Comparison of ENCODE assay signal across 22 cellular contexts in genomic region chr4:184819786-184820185, GRCh38. TPM values are rescaled to one million over a fixed set of nuclear protein-coding genes. Genes with fewer than 3 reads are reported as not detected.
DNase-seq lines count a peak whose midpoint lies in the region; ATAC-seq and TF ChIP-seq lines count a peak whose summit lies in the region.
"Had no signal": no experiment of that assay in that cellular context is flagged by ENCODE, and none has a peak within 500 bp of the region (broad histone marks: within the 10 kb centered on the region; RNA-seq: fewer than 3 reads in every experiment).

No MANE protein-coding gene starts in this region.

- TF ChIP-seq POLR2A in prostate gland (IDR thresholded peaks at IDR 0.05): no peak

- no peaks in the 10 kb centered on the region for H3K9me3 Mint-ChIP-seq in dendritic cell treated with granulocyte-macrophage colony-stimulating factor and Interleukin-4, amounts not matched to agents 40 ng/mL and 50 ng/mL, for 4 days
- H3K9me3 Mint-ChIP-seq: activated naive CD4-positive, alpha-beta T cell treated with anti-CD3 and anti-CD28 coated beads, Interleukin-2, amount 50 U/mL, for 24 hours had no signal

- WGBS in prostate gland: 74% methylated on average over 6 of the region's 6 CpGs

- H3K27ac ChIP-seq in HL-60 (replicated peaks) (peak overlapping the region; percentile 39), prostate gland (peak overlapping the region; percentile 48 to 56)
- H3K27ac ChIP-seq: ascending aorta, C4-2B, epithelial cell of prostate, SK-N-MC, uterus, VCaP had no signal

- peaks cover 5% of the 10 kb centered on the region for H3K4me1 ChIP-seq in prostate gland (replicated peaks)
- H3K4me1 ChIP-seq: uterus had no signal

- H3K27ac Mint-ChIP-seq in dendritic cell treated with granulocyte-macrophage colony-stimulating factor and Interleukin-4, amounts not matched to agents 40 ng/mL and 50 ng/mL, for 4 days: peak overlapping the region; percentile 81
- H3K27ac Mint-ChIP-seq: activated naive CD4-positive, alpha-beta T cell treated with anti-CD3 and anti-CD28 coated beads, Interleukin-2, amount 50 U/mL, for 24 hours had no signal

- H3K27me3 Mint-ChIP-seq in dendritic cell treated with granulocyte-macrophage colony-stimulating factor and Interleukin-4, amounts not matched to agents 40 ng/mL and 50 ng/mL, for 4 days: no peaks in the 10 kb centered on the region
- H3K27me3 Mint-ChIP-seq: activated naive CD4-positive, alpha-beta T cell treated with anti-CD3 and anti-CD28 coated beads, Interleukin-2, amount 50 U/mL, for 24 hours had no signal

- peak; percentile 30 for DNase-seq in Ammon's horn (ENCODE audit: low spot score)
- peak in 1 of 2 experiments; percentile 63 for DNase-seq in HL-60 (ENCODE audit: low read depth in 1 of 2, low spot score in 1 of 2)
- DNase-seq in prostate gland (ENCODE audit: low spot score): no peak
- DNase-seq in NCI-H526 treated with DMSO at 0.1 percent for 48 hours (lab: John Stamatoyannopoulos, UW): no peak
- no peak for DNase-seq in NK-92 treated with Interleukin-12 subunit alpha and Interleukin-12 subunit beta, amount 100 ng/mL, for 24 hours (lab: John Stamatoyannopoulos, UW)
- DNase-seq in GM19240 (ENCODE audit: insufficient read length, low spot score): no peak
- DNase-seq: ACHN; activated CD4-positive, alpha-beta T cell treated with anti-CD3 and anti-CD28 coated beads, Interleukin-2, amount 50 U/mL, for 1 hour; KBM-7; mesendoderm; NCI-H187 treated with DMSO at 0.1 percent for 48 hours; NCI-H446; sigmoid colon; uterus had no signal

- H3K27me3 ChIP-seq in HL-60 (ENCODE audit: insufficient read depth, poor library complexity, severe bottlenecking) (no peaks in the 10 kb centered on the region), prostate gland (replicated peaks; ENCODE audit: insufficient read depth) (no peaks in the 10 kb centered on the region)
- H3K27me3 ChIP-seq: ascending aorta, sigmoid colon, uterus had no signal

- no peaks in the 10 kb centered on the region for H3K36me3 ChIP-seq in prostate gland
- H3K36me3 ChIP-seq: ascending aorta, sigmoid colon, uterus had no signal

- peaks cover 89% of the 10 kb centered on the region for H3K4me1 Mint-ChIP-seq in dendritic cell treated with granulocyte-macrophage colony-stimulating factor and Interleukin-4, amounts not matched to agents 40 ng/mL and 50 ng/mL, for 4 days (ENCODE audit: low read depth)

- no peak for ATAC-seq in HG02623 (IDR thresholded peaks at IDR 0.05; ENCODE audit: unreplicated experiment)

- no peak for TF ChIP-seq CTCF in HL-60 (IDR thresholded peaks at IDR 0.05; ENCODE audit: insufficient read depth, low read length)
- TF ChIP-seq CTCF in prostate gland (IDR thresholded peaks at IDR 0.05): no peak

- H3K9me3 ChIP-seq in prostate gland: no peaks in the 10 kb centered on the region
- H3K9me3 ChIP-seq: ascending aorta, sigmoid colon, uterus had no signal

- H3K4me3 ChIP-seq in HL-60 (replicated peaks; ENCODE audit: insufficient read depth, low read length) (no peak overlapping the region), prostate gland (no peak overlapping the region)
- H3K4me3 ChIP-seq: ascending aorta, sigmoid colon, SK-N-MC, uterus had no signal

- intact Hi-C loops in dendritic cell treated with granulocyte-macrophage colony-stimulating factor and Interleukin-4, amounts not matched to agents 40 ng/mL and 50 ng/mL, for 4 days (cut with micrococcal nuclease): no loop called here
- intact Hi-C loops in prostate gland (cut with DNase I): loop anchor here (10.0 kb wide), 1 partner anchor 935 kb away; no protein-coding TSS in a partner anchor

- H3K4me3 Mint-ChIP-seq in dendritic cell treated with granulocyte-macrophage colony-stimulating factor and Interleukin-4, amounts not matched to agents 40 ng/mL and 50 ng/mL, for 4 days: no peak overlapping the region
- H3K4me3 Mint-ChIP-seq: activated naive CD4-positive, alpha-beta T cell treated with anti-CD3 and anti-CD28 coated beads, Interleukin-2, amount 50 U/mL, for 24 hours had no signal

- H3K36me3 Mint-ChIP-seq in dendritic cell treated with granulocyte-macrophage colony-stimulating factor and Interleukin-4, amounts not matched to agents 40 ng/mL and 50 ng/mL, for 4 days (ENCODE audit: low read depth): peaks cover 4% of the 10 kb centered on the region

RNA-seq across cellular contexts. Expression of gene ACSL1, which starts 6.0 kb away (rescaled TPM):
- 100 to 1,000 TPM in 1 of 2 donors, 10 to 100 TPM in 1; 71.7 to 157 TPM for total RNA-seq in prostate gland
